8 cellular contexts compared by ENCODE assay signal in the genomic region with DNA sequence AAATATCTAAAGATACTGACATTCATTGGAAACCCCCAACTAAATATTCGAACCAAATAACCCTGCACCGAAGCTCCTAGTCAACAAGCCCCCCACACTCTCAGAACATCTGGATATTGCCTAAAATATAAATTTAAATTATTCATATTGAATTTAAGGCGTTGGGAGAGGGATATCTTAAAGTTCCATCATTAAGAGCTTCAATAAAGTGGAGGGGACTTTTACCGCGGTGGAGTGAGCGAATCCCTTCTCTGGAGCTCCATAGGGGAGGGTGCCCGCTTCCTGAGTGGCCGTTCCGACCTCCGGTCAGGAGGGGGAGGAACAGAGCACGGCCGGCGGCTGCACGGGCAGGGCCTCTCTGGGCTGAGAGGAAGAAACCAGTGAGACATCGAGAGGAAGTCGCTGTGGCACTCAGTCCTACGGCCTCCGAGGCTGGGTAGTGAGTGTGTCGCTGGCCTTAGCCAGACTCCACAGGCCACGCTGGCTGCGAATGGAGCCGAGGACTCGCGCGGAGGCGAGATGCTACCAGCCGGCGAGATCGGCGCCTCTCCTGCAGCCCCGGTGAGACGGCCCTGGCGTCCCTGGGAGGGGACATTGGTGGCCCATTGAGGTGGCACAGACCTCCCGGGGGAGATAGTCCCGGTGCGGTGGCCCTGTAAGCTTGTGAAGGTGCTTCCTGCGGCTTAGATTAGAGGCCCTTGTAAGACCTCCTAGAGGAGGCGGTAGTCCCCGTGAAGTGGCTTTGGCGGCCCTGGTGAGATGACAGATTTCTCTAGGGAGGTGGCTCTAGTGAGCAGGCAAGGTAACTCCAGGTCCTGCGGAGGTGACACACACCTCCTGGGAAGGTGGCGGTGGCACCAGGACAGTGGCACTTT. TPM values are rescaled to one million over a fixed set of nuclear protein-coding genes. Genes with fewer than 3 reads are reported as not detected.
A peak's percentile ranks its signal among the peaks of the same experiment; 100 is the strongest.
DNase-seq lines count a peak whose midpoint lies in the region; ATAC-seq and TF ChIP-seq lines count a peak whose summit lies in the region.

Gene RINT1 (plus strand): TSS at position 405 of the 875 bp plus-strand sequence. CDS start 115 bp downstream, at position 520.

- peak within 1 kb of the TSS; percentile 88 for H3K27ac ChIP-seq in upper lobe of right lung

- peak within 1 kb of the TSS; percentile 100 for H3K9ac ChIP-seq in adipocyte (ENCODE audit: low read length)

- TF ChIP-seq CTCF in GM12875 (IDR thresholded peaks at IDR 0.05; ENCODE audit: borderline replicate concordance, insufficient read depth, low read depth, low read length) = peak; percentile 80
- peak; percentile 75 for TF ChIP-seq CTCF in upper lobe of right lung (IDR thresholded peaks at IDR 0.05)

- ATAC-seq in HG02763 (IDR thresholded peaks at IDR 0.05; ENCODE audit: unreplicated experiment) (peak; percentile 95), upper lobe of right lung (peak; percentile 100)

- H3K4me1 ChIP-seq in adipocyte (ENCODE audit: control insufficient read depth, insufficient read depth, low read length) (peaks cover 16% of the 10 kb centered on the region), upper lobe of right lung (peaks cover 11% of the 10 kb centered on the region)

- H3K27me3 ChIP-seq in adipocyte (replicated peaks; ENCODE audit: control insufficient read depth, insufficient read depth, low read length) = no peaks in the 10 kb centered on the region
- no peaks in the 10 kb centered on the region for H3K27me3 ChIP-seq in upper lobe of right lung

- DNase-seq in NCI-H1417 (lab: John Stamatoyannopoulos, UW) (peak; percentile 94 to 97 (median 95)), T follicular helper cell (ENCODE audit: low read depth) (peak; percentile 74), adipocyte (ENCODE audit: low read depth) (peak; percentile 97), cardiac septum (ENCODE audit: low spot score) (peak; percentile 97), posterior vena cava (ENCODE audit: low spot score) (peak; percentile 97), upper lobe of right lung (peak; percentile 95)

- H3K9me3 ChIP-seq in adipocyte (ENCODE audit: control insufficient read depth, low read length) = no peaks in the 10 kb centered on the region
- H3K9me3 ChIP-seq in upper lobe of right lung = no peaks in the 10 kb centered on the region

- intact Hi-C loops in cardiac septum (cut with DNase I) (no loop called here), posterior vena cava (cut with DNase I) (no loop called here), upper lobe of right lung (cut with DNase I) (no loop called here)

- H3K4me3 ChIP-seq in GM12875 (ENCODE audit: low read depth, low read length) = peak within 1 kb of the TSS; percentile 76
- peak within 1 kb of the TSS; percentile 99 for H3K4me3 ChIP-seq in adipocyte (ENCODE audit: low read length)
- peak within 1 kb of the TSS; percentile 90 for H3K4me3 ChIP-seq in upper lobe of right lung

- peaks cover 14% of the 10 kb centered on the region for H3K36me3 ChIP-seq in adipocyte (ENCODE audit: control insufficient read depth, insufficient read depth, low read length, severe bottlenecking)
- peaks cover 16% of the 10 kb centered on the region for H3K36me3 ChIP-seq in upper lobe of right lung

RNA-seq across cellular contexts. Expression of gene RINT1, which starts in this region (rescaled TPM):
- total RNA-seq in cardiac septum = 10.7 TPM
- total RNA-seq in posterior vena cava = 10 to 100 TPM; 13.9 to 16.1 TPM
- 14.8 TPM for total RNA-seq in upper lobe of right lung

Comparison
In these comparisons a context has a peak if more than half of its experiments do, and no peak if none do; other contexts are left out.
1. Peak in every context shown above with its lines: DNase-seq, ATAC-seq, H3K4me3 ChIP-seq and H3K27ac ChIP-seq.